Comparison of ENCODE assay signal across 8 cellular contexts in genomic region chr6:72620866-72621242, GRCh38. TPM values are rescaled to one million over a fixed set of nuclear protein-coding genes. Genes with fewer than 3 reads are reported as not detected.
DNase-seq lines count a peak whose midpoint lies in the region; ATAC-seq and TF ChIP-seq lines count a peak whose summit lies in the region.

No MANE protein-coding gene starts in this region.

- ATAC-seq in gastrocnemius medialis (no peak), GM18498 (IDR thresholded peaks at IDR 0.05; ENCODE audit: unreplicated experiment) (no peak), GM21360 (IDR thresholded peaks at IDR 0.05; ENCODE audit: unreplicated experiment) (no peak)

- H3K36me3 Mint-ChIP-seq in activated CD4-positive, alpha-beta T cell treated with anti-CD3 and anti-CD28 coated beads, Interleukin-2, amount 10 ng/mL, durations not matched to agents 24 days and 14 days (ENCODE audit: low read depth), result peaks cover 4% of the 10 kb centered on the region

- peak; percentile 40 for DNase-seq in DMS53 treated with DMSO at 0.1 percent for 48 hours (lab: John Stamatoyannopoulos, UW; ENCODE audit: unreplicated experiment)
- peak; percentile 72 for DNase-seq in activated CD4-positive, alpha-beta T cell treated with anti-CD3 and anti-CD28 coated beads, Interleukin-2, amount 10 ng/mL, durations not matched to agents 24 days and 14 days
- DNase-seq in fibroblast of pulmonary artery (ENCODE audit: low read depth), result no peak
- peak in 1 of 2 donors; percentile 25 for DNase-seq in gastrocnemius medialis
- no peak for DNase-seq in EL
- no peak for DNase-seq in NCI-H2227 treated with DMSO at 0.1 percent for 48 hours (lab: John Stamatoyannopoulos, UW)

- H3K4me3 ChIP-seq in fibroblast of pulmonary artery (replicated peaks; ENCODE audit: low read depth, low read length) (peak overlapping the region; percentile 67), gastrocnemius medialis (peak overlapping the region; percentile 66 to 83 (median 76))

- no peaks in the 10 kb centered on the region for H3K27me3 Mint-ChIP-seq in activated CD4-positive, alpha-beta T cell treated with anti-CD3 and anti-CD28 coated beads, Interleukin-2, amount 10 ng/mL, durations not matched to agents 24 days and 14 days

- H3K9me3 ChIP-seq in gastrocnemius medialis, result no peaks in the 10 kb centered on the region

- peaks cover 13 to 38% of the 10 kb centered on the region in 2 donors for H3K4me1 ChIP-seq in gastrocnemius medialis

- TF ChIP-seq CTCF in fibroblast of pulmonary artery (IDR thresholded peaks at IDR 0.05; ENCODE audit: low read length, missing control alignments) (no peak), gastrocnemius medialis (IDR thresholded peaks at IDR 0.05 in 4 of 5, conservative IDR thresholded peaks at IDR 0.05 in 1 of 5) (no peak)

- no peak for TF ChIP-seq POLR2A in gastrocnemius medialis (IDR thresholded peaks at IDR 0.05)

- in situ Hi-C loops in gastrocnemius medialis (cut with MboI; ENCODE audit: low sequenced_read_pairs in 4 of 4), result loop anchor here in 1 of 4 donors (25.0 kb wide), 1 partner anchor 209 kb away; no protein-coding TSS in a partner anchor

- H3K27ac ChIP-seq in gastrocnemius medialis, result peak overlapping the region; percentile 58 to 82 (median 80)

- no peaks in the 10 kb centered on the region for H3K9me3 Mint-ChIP-seq in activated CD4-positive, alpha-beta T cell treated with anti-CD3 and anti-CD28 coated beads, Interleukin-2, amount 10 ng/mL, durations not matched to agents 24 days and 14 days

- peak overlapping the region; percentile 98 for H3K27ac Mint-ChIP-seq in activated CD4-positive, alpha-beta T cell treated with anti-CD3 and anti-CD28 coated beads, Interleukin-2, amount 10 ng/mL, durations not matched to agents 24 days and 14 days

- peak overlapping the region; percentile 98 for H3K4me3 Mint-ChIP-seq in activated CD4-positive, alpha-beta T cell treated with anti-CD3 and anti-CD28 coated beads, Interleukin-2, amount 10 ng/mL, durations not matched to agents 24 days and 14 days

- H3K36me3 ChIP-seq in gastrocnemius medialis, result no peaks in the 10 kb centered on the region

- peaks cover 46% of the 10 kb centered on the region for H3K4me1 Mint-ChIP-seq in activated CD4-positive, alpha-beta T cell treated with anti-CD3 and anti-CD28 coated beads, Interleukin-2, amount 10 ng/mL, durations not matched to agents 24 days and 14 days

- intact Hi-C loops in activated CD4-positive, alpha-beta T cell treated with anti-CD3 and anti-CD28 coated beads, Interleukin-2, amount 10 ng/mL, durations not matched to agents 24 days and 14 days (cut with micrococcal nuclease), result loop anchor here (1.0 to 5.0 kb wide), 9 partner anchors 116 to 900 kb away; partner anchors contain the start of genes EEF1A1, KHDC1 and MTO1
- intact Hi-C loops in gastrocnemius medialis (cut with DNase I; ENCODE audit: low total_unique reads), result loop anchor here (1.0 to 10.0 kb wide), 5 partner anchors 166 to 561 kb away; no protein-coding TSS in a partner anchor

- H3K27me3 ChIP-seq in gastrocnemius medialis, result no peaks in the 10 kb centered on the region

RNA-seq across cellular contexts. Expression of gene KCNQ5, which starts 1.0 kb away (rescaled TPM):
- total RNA-seq in activated CD4-positive, alpha-beta T cell treated with anti-CD3 and anti-CD28 coated beads, Interleukin-2, amount 10 ng/mL, durations not matched to agents 24 days and 14 days, result 11.5 and 13.7 TPM in 2 replicates
- total RNA-seq in gastrocnemius medialis, result 10 to 100 TPM in 3 of 4 donors, 1 to 10 TPM in 1; 5.3 to 19.3 (median 15.1) TPM

Comparison
In these comparisons a context has a peak if more than half of its experiments do, and no peak if none do; other contexts are left out.
1. DNase-seq: peak in DMS53 treated with DMSO at 0.1 percent for 48 hours (single experiment) and activated CD4-positive, alpha-beta T cell treated with anti-CD3 and anti-CD28 coated beads, Interleukin-2, amount 10 ng/mL, durations not matched to agents 24 days and 14 days (single experiment); none in fibroblast of pulmonary artery (single experiment), EL (single experiment) and NCI-H2227 treated with DMSO at 0.1 percent for 48 hours (single experiment).